Comparison of ENCODE assay signal across 8 cellular contexts in the genomic region with DNA sequence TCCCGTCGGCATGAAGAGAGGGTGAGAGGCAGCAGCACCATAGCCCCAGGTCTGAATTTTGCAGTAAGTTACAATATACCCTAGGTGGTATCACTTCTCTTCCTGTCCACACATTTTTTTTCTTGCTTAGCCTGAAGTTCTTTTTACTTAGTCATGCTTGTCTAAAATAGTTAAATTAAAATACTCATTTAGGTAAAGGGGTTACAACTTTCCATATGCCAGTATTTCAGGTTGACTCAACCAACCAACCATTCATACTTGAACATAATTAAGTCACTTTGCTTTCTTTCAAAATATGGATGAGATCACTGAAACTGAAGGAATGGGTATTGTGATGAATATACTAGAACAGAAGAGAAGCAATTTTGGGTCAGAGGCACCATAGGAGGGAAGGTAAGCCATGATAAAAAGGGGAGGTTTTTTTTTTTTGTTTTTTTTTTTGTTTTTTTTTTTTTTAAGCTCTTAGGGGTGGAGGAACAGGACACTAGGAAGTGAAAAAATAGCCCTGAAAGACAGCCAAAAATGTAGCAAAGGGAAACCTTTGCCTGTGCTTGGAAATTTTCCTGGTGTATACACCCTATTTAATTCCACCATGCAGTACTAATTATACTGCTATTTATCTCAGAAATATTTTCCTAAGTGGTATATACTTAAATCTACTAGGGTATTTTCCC. TPM values are rescaled to one million over a fixed set of nuclear protein-coding genes. Genes with fewer than 3 reads are reported as not detected.
DNase-seq lines count a peak whose midpoint lies in the region; ATAC-seq and TF ChIP-seq lines count a peak whose summit lies in the region.

No MANE protein-coding gene starts in this region.

- TF ChIP-seq POLR2A in GM18505 (IDR thresholded peaks at IDR 0.05; ENCODE audit: borderline replicate concordance, extremely low read depth, insufficient read depth, insufficient read length) (no peak), IMR-90 (IDR thresholded peaks at IDR 0.05; ENCODE audit: low read depth, low read length) (no peak)

- intact Hi-C loops in IMR-90 (cut with micrococcal nuclease) (no loop called here), dorsolateral prefrontal cortex (cut with DNase I) (no loop called here)

- H3K23ac ChIP-seq in IMR-90 (ENCODE audit: low read depth, low read length): no peak overlapping the region

- H2BK5ac ChIP-seq in IMR-90 (ENCODE audit: low read depth, low read length, poor library complexity, severe bottlenecking): no peak overlapping the region

- H4K91ac ChIP-seq in IMR-90 (ENCODE audit: insufficient read depth, low read depth, low read length): no peak overlapping the region

- H3K27me3 ChIP-seq in IMR-90 (ENCODE audit: control insufficient read depth, insufficient read depth, low read length) (no peaks in the 10 kb centered on the region), dorsolateral prefrontal cortex (peaks cover 0 to 65% (median 10%) of the 10 kb centered on the region in 45 donors)

- H3K4me3 ChIP-seq in IMR-90 (ENCODE audit: insufficient read depth, low read depth, low read length): no peak overlapping the region
- no peak overlapping the region for H3K4me3 ChIP-seq in dorsolateral prefrontal cortex

- no peak overlapping the region for H2BK20ac ChIP-seq in IMR-90 (ENCODE audit: low read depth, low read length)

- no peak overlapping the region for H4K8ac ChIP-seq in IMR-90 (ENCODE audit: low read depth in 2 of 2, low read length in 2 of 2)

- no peaks in the 10 kb centered on the region; the same call in 1 of the 2 replicates for H3K9me1 ChIP-seq in IMR-90 (ENCODE audit: insufficient read depth, low read length)

- in situ Hi-C loops in IMR-90 (cut with MboI; ENCODE audit: low sequenced_read_pairs): no loop called here

- TF ChIP-seq RAD21 in IMR-90 (IDR thresholded peaks at IDR 0.05; ENCODE audit: low read length): no peak

- POLR2A ChIA-PET in IMR-90 (lab: Charles Lee; ENCODE audit: unreplicated experiment): no interaction called here

- no peak overlapping the region for H3K14ac ChIP-seq in IMR-90 (replicated peaks; ENCODE audit: low read depth, low read length)

- no peaks in the 10 kb centered on the region for H4K20me1 ChIP-seq in IMR-90 (ENCODE audit: insufficient read depth, low read length)

- DNase-seq in IMR-90 (peak; percentile 56), iris pigment epithelial cell (ENCODE audit: low read depth) (peak; percentile 47), dedifferentiated amniotic fluid mesenchymal stem cell (ENCODE audit: extremely low spot score) (no peak), DMS153 (lab: John Stamatoyannopoulos, UW) (no peak), dorsolateral prefrontal cortex (no peak)
- DNase-seq in activated CD4-positive, alpha-beta T cell treated with anti-CD3 and anti-CD28 coated beads, Interleukin-2, amount 50 U/mL, for 4 hours: no peak

- H3K56ac ChIP-seq in IMR-90 (ENCODE audit: extremely low read depth, insufficient read depth, low read length): no peak overlapping the region

- CTCF ChIA-PET in IMR-90 (lab: Yijun Ruan, JAX): no interaction called here

- H3K18ac ChIP-seq in IMR-90 (ENCODE audit: low read depth, low read length): no peak overlapping the region

- no peak overlapping the region for H4K5ac ChIP-seq in IMR-90 (ENCODE audit: low read depth, low read length)

- BruUV-seq in IMR-90 (replicated peaks; lab: Mats Ljungman, UMichigan): no TSS peak

- no peak overlapping the region for H2AK5ac ChIP-seq in IMR-90 (ENCODE audit: low read depth, low read length)

- dilution Hi-C loops in IMR-90 (cut with HindIII; ENCODE audit: low sequenced_read_pairs, unreplicated experiment): no loop called here

- WGBS in IMR-90 (ENCODE audit: extremely low coverage in 2 of 2, insufficient read length in 1 of 2), 2 experiments: no CpG with 5 or more reads among the region's 2 CpGs

- H3K27ac ChIP-seq in IMR-90 (ENCODE audit: insufficient read depth, low read length) (no peak overlapping the region), dorsolateral prefrontal cortex (no peak overlapping the region)

- 0 out of 2 replicates have a peak, but pooled peaks cover 3% of the 10 kb centered on the region for H3K36me3 ChIP-seq in IMR-90 (ENCODE audit: control insufficient read depth, insufficient read depth, low read length)

- H3K9ac ChIP-seq in IMR-90 (ENCODE audit: low read depth, low read length): no peak overlapping the region

- peaks cover 0 to 10% of the 10 kb centered on the region in 2 experiments; a peak in 3 of 4 replicates for H3K79me1 ChIP-seq in IMR-90 (ENCODE audit: low read depth in 1 of 2, low read length in 2 of 2)

- H3K4me1 ChIP-seq in IMR-90 (ENCODE audit: control insufficient read depth, insufficient read depth, low read length): peaks cover 2% of the 10 kb centered on the region; the same call in 1 of the 2 replicates

- no peak overlapping the region for H2BK120ac ChIP-seq in IMR-90 (ENCODE audit: low read depth, low read length)

- H3K4ac ChIP-seq in IMR-90 (ENCODE audit: low read depth, low read length): no peak overlapping the region

- ATAC-seq in GM18505 (IDR thresholded peaks at IDR 0.05; ENCODE audit: unreplicated experiment) (peak; percentile 72), GM21619 (IDR thresholded peaks at IDR 0.05; ENCODE audit: unreplicated experiment) (peak; percentile 79), IMR-90 (ENCODE audit: low read depth) (no peak)

- H2AFZ ChIP-seq in IMR-90 (replicated peaks; ENCODE audit: low read length, poor library complexity): no peak overlapping the region

- TF ChIP-seq CTCF in IMR-90 (conservative IDR thresholded peaks at IDR 0.05; ENCODE audit: low read depth, low read length): no peak
- TF ChIP-seq CTCF in dorsolateral prefrontal cortex (IDR thresholded peaks at IDR 0.05 in 54 of 56, conservative IDR thresholded peaks at IDR 0.05 in 2 of 56; ENCODE audit: low read depth in 1 of 56, partially characterized antibody in 56 of 56): no peak

- H2AK9ac ChIP-seq in IMR-90 (replicated peaks; ENCODE audit: low read depth, low read length, poor library complexity): no peak overlapping the region

- no peaks in the 10 kb centered on the region for H3K9me3 ChIP-seq in IMR-90 (ENCODE audit: control insufficient read depth, insufficient read depth, low read length)

- H3K4me2 ChIP-seq in IMR-90 (ENCODE audit: low read depth, low read length): no peak overlapping the region

- H2BK15ac ChIP-seq in IMR-90 (ENCODE audit: low read depth, low read length): no peak overlapping the region

TF ChIP-seq in IMR-90, 13 proteins besides CTCF, POLR2A, EP300 and RAD21:
- TF ChIP-seq CHD1 (IDR thresholded peaks at IDR 0.05; ENCODE audit: low read depth, low read length): no peak
- no peak for TF ChIP-seq RCOR1 (IDR thresholded peaks at IDR 0.05; ENCODE audit: insufficient replicate concordance, low read length)
- TF ChIP-seq USF2 (IDR thresholded peaks at IDR 0.05; ENCODE audit: low read depth, low read length): no peak
- TF ChIP-seq FOS (IDR thresholded peaks at IDR 0.05; ENCODE audit: low read depth, low read length): no peak
- TF ChIP-seq BHLHE40 (IDR thresholded peaks at IDR 0.05; ENCODE audit: low read depth, low read length): no peak
- TF ChIP-seq MXI1 (IDR thresholded peaks at IDR 0.05; ENCODE audit: borderline replicate concordance, low read depth, low read length): no peak
- TF ChIP-seq MAZ (IDR thresholded peaks at IDR 0.05; ENCODE audit: borderline replicate concordance, low read depth, low read length): no peak
- TF ChIP-seq RFX5 (IDR thresholded peaks at IDR 0.05; ENCODE audit: low read depth, low read length): no peak

RNA-seq across cellular contexts. Expression of gene RPS6KA3, which starts 41.8 kb away (rescaled TPM):
- total RNA-seq in IMR-90 (2012; rRNA removed) (43.9 and 51.1 TPM in 2 replicates), dorsolateral prefrontal cortex (10 to 100 TPM; 17.2 to 40.7 (median 31.3) TPM)
- polyA plus RNA-seq in IMR-90 (2012; rRNA removed): 17.2 and 20.8 TPM in 2 replicates
- polyA plus RNA-seq in IMR-90 (2012; cell fraction: cytosol; rRNA removed): 4.6 and 6.2 TPM in 2 replicates
- 2.7 and 16.8 TPM in 2 replicates for polyA plus RNA-seq in IMR-90 (2012; cell fraction: nucleus; rRNA removed; ENCODE audit: low replicate concordance)

Comparison
In these comparisons a context has a peak if more than half of its experiments do, and no peak if none do; other contexts are left out.
1. DNase-seq: peak in IMR-90 (single experiment) and iris pigment epithelial cell (single experiment); none in dedifferentiated amniotic fluid mesenchymal stem cell (single experiment), DMS153 (single experiment), dorsolateral prefrontal cortex (0 of 10) and activated CD4-positive, alpha-beta T cell treated with anti-CD3 and anti-CD28 coated beads, Interleukin-2, amount 50 U/mL, for 4 hours (0 of 2).